In genomic region chr21:35352787-35353186, GRCh38 we compare ENCODE assay signal across 27 cellular contexts.
"Had no signal": no experiment of that assay in that cellular context is flagged by ENCODE, and none has a peak within 500 bp of the region (broad histone marks: within the 10 kb centered on the region; RNA-seq: fewer than 3 reads in every experiment).

No MANE protein-coding gene starts in this region.

- H3K27ac ChIP-seq: gastrocnemius medialis, parathyroid adenoma, psoas muscle, sigmoid colon, thyroid gland, upper lobe of left lung, WERI-Rb-1 had no signal

- H3K4me3 ChIP-seq: gastrocnemius medialis, psoas muscle, sigmoid colon, thyroid gland, upper lobe of left lung had no signal

- H3K4me1 Mint-ChIP-seq: central memory CD8-positive, alpha-beta T cell; naive thymus-derived CD8-positive, alpha-beta T cell had no signal

- H3K27ac Mint-ChIP-seq: activated CD8-positive, alpha-beta memory T cell treated with anti-CD3 and anti-CD28 coated beads, Interleukin-2, amount 10 ng/mL, durations not matched to agents 7 days and 5 days; activated CD8-positive, alpha-beta T cell treated with anti-CD3 and anti-CD28 coated beads, Interleukin-2, amount 10 ng/mL, durations not matched to agents 7 days and 5 days; naive thymus-derived CD8-positive, alpha-beta T cell had no signal

- H3K36me3 Mint-ChIP-seq: naive thymus-derived CD8-positive, alpha-beta T cell had no signal

- H3K9me3 Mint-ChIP-seq: central memory CD8-positive, alpha-beta T cell; naive thymus-derived CD8-positive, alpha-beta T cell; neural crest cell had no signal

- H3K9me3 ChIP-seq: gastrocnemius medialis, psoas muscle, sigmoid colon, thyroid gland, upper lobe of left lung had no signal

- H3K4me3 Mint-ChIP-seq: activated CD8-positive, alpha-beta memory T cell treated with anti-CD3 and anti-CD28 coated beads, Interleukin-2, amount 10 ng/mL, durations not matched to agents 7 days and 5 days; activated CD8-positive, alpha-beta T cell treated with anti-CD3 and anti-CD28 coated beads, Interleukin-2, amount 10 ng/mL, durations not matched to agents 7 days and 5 days; central memory CD8-positive, alpha-beta T cell; naive thymus-derived CD8-positive, alpha-beta T cell; neural crest cell had no signal

- DNase-seq: activated CD4-positive, alpha-beta T cell treated with anti-CD3 and anti-CD28 coated beads for 48 hours; activated CD8-positive, alpha-beta memory T cell treated with anti-CD3 and anti-CD28 coated beads, Interleukin-2, amount 10 ng/mL, durations not matched to agents 7 days and 5 days; activated CD8-positive, alpha-beta T cell treated with anti-CD3 and anti-CD28 coated beads, Interleukin-2, amount 10 ng/mL, durations not matched to agents 7 days and 5 days; activated gamma-delta T cell treated with Interleukin-2 at 50 U/mL for 16 hours; dermis blood vessel endothelial cell; effector CD4-positive, alpha-beta T cell; gastrocnemius medialis; glutamatergic neuron; islet precursor cell; midbrain; naive thymus-derived CD8-positive, alpha-beta T cell; nucleus accumbens; psoas muscle; sigmoid colon; stimulated activated CD4-positive, alpha-beta T cell treated with anti-CD3 and anti-CD28 coated beads, Interleukin-15, amount 100 ng/mL, for 24 hours; stimulated activated CD4-positive, alpha-beta T cell treated with anti-CD3 and anti-CD28 coated beads, Interleukin-2, amount 100 ng/mL, for 24 hours; stimulated activated naive CD8-positive, alpha-beta T cell treated with anti-CD3 and anti-CD28 coated beads, Interleukin-15, Interleukin-2, amounts not matched to agents 100 U/mL and 50 U/mL, for 24 hours; substantia nigra; thyroid gland; upper lobe of left lung; WERI-Rb-1 had no signal

- H2AFZ ChIP-seq: parathyroid adenoma had no signal

- H3K4me1 ChIP-seq: gastrocnemius medialis, parathyroid adenoma, psoas muscle, upper lobe of left lung had no signal

- H3K27me3 ChIP-seq: gastrocnemius medialis, sigmoid colon, thyroid gland, upper lobe of left lung had no signal

- FAIRE-seq: bronchial epithelial cell, colon, TTC549 had no signal

- H3K36me3 ChIP-seq: gastrocnemius medialis, sigmoid colon, thyroid gland, upper lobe of left lung, WERI-Rb-1 had no signal

- H3K79me2 ChIP-seq: parathyroid adenoma had no signal
